1 cellular context compared by ENCODE assay signal in the genomic region with DNA sequence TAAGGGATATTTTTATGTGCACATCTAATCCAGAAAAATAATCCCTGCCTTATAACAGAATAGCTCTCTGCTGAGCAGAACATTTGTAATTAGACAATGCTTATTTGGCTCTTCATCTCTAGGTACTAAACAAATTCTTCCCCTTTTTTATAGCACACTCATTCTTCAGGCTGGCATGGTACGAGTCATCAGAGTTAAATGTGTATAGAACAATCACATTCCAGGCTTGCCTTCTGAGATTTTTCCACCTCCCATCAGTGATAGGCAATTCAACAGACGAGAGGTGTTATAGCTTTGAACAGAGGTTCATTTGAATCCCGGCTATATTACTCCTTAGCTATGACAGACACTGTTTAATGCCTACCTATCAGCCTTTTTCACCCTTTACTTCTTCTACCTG.
TF ChIP-seq lines count a peak whose summit lies in the region.

No MANE protein-coding gene starts in this region.

TF ChIP-seq in SK-N-SH, 30 proteins besides CTCF, POLR2A, EP300 and RAD21 (continued from another document):
- TF ChIP-seq CHD2 (IDR thresholded peaks at IDR 0.05; ENCODE audit: low read length, partially characterized antibody), result no peak
- no peak for TF ChIP-seq RXRA (IDR thresholded peaks at IDR 0.05; ENCODE audit: borderline replicate concordance, low read depth)
- no peak for TF ChIP-seq POLR2AphosphoS5 (IDR thresholded peaks at IDR 0.05; ENCODE audit: low read depth, low read length)
- TF ChIP-seq, protein P1, sequence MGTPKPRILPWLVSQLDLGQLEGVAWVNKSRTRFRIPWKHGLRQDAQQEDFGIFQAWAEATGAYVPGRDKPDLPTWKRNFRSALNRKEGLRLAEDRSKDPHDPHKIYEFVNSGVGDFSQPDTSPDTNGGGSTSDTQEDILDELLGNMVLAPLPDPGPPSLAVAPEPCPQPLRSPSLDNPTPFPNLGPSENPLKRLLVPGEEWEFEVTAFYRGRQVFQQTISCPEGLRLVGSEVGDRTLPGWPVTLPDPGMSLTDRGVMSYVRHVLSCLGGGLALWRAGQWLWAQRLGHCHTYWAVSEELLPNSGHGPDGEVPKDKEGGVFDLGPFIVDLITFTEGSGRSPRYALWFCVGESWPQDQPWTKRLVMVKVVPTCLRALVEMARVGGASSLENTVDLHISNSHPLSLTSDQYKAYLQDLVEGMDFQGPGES (IDR thresholded peaks at IDR 0.05; ENCODE audit: low read depth, low read length), result no peak
- no peak for TF ChIP-seq FOXJ3 (CRISPR knock-in tag; IDR thresholded peaks at IDR 0.05)
- TF ChIP-seq FOSL2 (IDR thresholded peaks at IDR 0.05; ENCODE audit: borderline replicate concordance, low read depth), result peak; percentile 38; the same call in 1 of the 2 replicates
- TF ChIP-seq, protein P2, sequence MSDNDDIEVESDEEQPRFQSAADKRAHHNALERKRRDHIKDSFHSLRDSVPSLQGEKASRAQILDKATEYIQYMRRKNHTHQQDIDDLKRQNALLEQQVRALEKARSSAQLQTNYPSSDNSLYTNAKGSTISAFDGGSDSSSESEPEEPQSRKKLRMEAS (IDR thresholded peaks at IDR 0.05; ENCODE audit: low read depth), result no peak
TF ChIP-seq in SK-N-SH: peak in this region for 2.
